In genomic region chr1:20666146-20666545, GRCh38 we compare ENCODE assay signal across 16 cellular contexts. TPM values are rescaled to one million over a fixed set of nuclear protein-coding genes. Genes with fewer than 3 reads are reported as not detected.
"Had no signal": no experiment of that assay in that cellular context is flagged by ENCODE, and none has a peak within 500 bp of the region (broad histone marks: within the 10 kb centered on the region; RNA-seq: fewer than 3 reads in every experiment).

No MANE protein-coding gene starts in this region.

- FAIRE-seq: colon, small intestine, urothelium cell line had no signal

- H3K4me3 ChIP-seq: cardiac muscle cell, thoracic aorta had no signal

- H3K27ac ChIP-seq: cardiac muscle cell, thoracic aorta, VCaP had no signal

- DNase-seq: activated CD4-positive, alpha-beta T cell treated with anti-CD3 and anti-CD28 coated beads for 1 hour; activated T-cell treated with anti-CD3 and anti-CD28 coated beads, Interleukin-2, amount 50 U/mL, for 1 hour; natural killer cell; nucleus accumbens; T1000 had no signal

- H3K4me2 ChIP-seq: SK-N-SH had no signal

- H3K36me3 ChIP-seq: cardiac muscle cell, thoracic aorta had no signal

- H3K9me3 ChIP-seq: SK-N-SH, thoracic aorta had no signal

- H3K9ac ChIP-seq: SK-N-SH had no signal

- H3K27me3 ChIP-seq: cardiac muscle cell had no signal

RNA-seq across cellular contexts. Expression of gene KIF17, which starts 51.7 kb away (rescaled TPM):
- total RNA-seq: activated CD4-positive, alpha-beta memory T cell treated with anti-CD3 and anti-CD28 coated beads for 36 hours; activated CD8-positive, alpha-beta memory T cell treated with anti-CD3 and anti-CD28 coated beads, Interleukin-2, amount 10 ng/mL, durations not matched to agents 7 days and 5 days; activated naive CD4-positive, alpha-beta T cell treated with anti-CD3 and anti-CD28 coated beads for 36 hours; natural killer cell; T-cell had no signal
